1 cellular context compared by ENCODE assay signal in the genomic region with DNA sequence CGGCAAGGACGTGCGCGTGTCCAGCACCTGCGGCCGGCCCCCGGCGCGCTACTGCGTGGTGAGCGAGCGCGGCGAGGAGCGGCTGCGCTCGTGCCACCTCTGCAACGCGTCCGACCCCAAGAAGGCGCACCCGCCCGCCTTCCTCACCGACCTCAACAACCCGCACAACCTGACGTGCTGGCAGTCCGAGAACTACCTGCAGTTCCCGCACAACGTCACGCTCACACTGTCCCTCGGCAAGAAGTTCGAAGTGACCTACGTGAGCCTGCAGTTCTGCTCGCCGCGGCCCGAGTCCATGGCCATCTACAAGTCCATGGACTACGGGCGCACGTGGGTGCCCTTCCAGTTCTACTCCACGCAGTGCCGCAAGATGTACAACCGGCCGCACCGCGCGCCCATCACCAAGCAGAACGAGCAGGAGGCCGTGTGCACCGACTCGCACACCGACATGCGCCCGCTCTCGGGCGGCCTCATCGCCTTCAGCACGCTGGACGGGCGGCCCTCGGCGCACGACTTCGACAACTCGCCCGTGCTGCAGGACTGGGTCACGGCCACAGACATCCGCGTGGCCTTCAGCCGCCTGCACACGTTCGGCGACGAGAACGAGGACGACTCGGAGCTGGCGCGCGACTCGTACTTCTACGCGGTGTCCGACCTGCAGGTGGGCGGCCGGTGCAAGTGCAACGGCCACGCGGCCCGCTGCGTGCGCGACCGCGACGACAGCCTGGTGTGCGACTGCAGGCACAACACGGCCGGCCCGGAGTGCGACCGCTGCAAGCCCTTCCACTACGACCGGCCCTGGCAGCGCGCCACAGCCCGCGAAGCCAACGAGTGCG.
TF ChIP-seq lines count a peak whose summit lies in the region.

No MANE protein-coding gene starts in this region.

TF ChIP-seq in H1, 55 proteins besides CTCF, POLR2A, EP300 and RAD21:
- TF ChIP-seq EGR1 (IDR thresholded peaks at IDR 0.05; ENCODE audit: borderline replicate concordance, low read depth, low read length) (no peak), CBX8 (IDR thresholded peaks at IDR 0.05; ENCODE audit: borderline replicate concordance, low read depth, low read length) (peak; percentile 84; the same call in 1 of the 2 replicates), SUZ12 (IDR thresholded peaks at IDR 0.05; ENCODE audit: low read length) (peak; percentile 98), RNF2 (IDR thresholded peaks at IDR 0.05; ENCODE audit: borderline replicate concordance, low read depth, low read length, missing control alignments, poor library complexity, severe bottlenecking) (peak; percentile 91), SP1 (IDR thresholded peaks at IDR 0.05; ENCODE audit: low read depth, low read length) (no peak), TAF1 (IDR thresholded peaks at IDR 0.05; ENCODE audit: low read depth, low read length) (no peak), EZH2 (IDR thresholded peaks at IDR 0.05; ENCODE audit: low read depth, low read length, severe bottlenecking) (peak; percentile 99)
- TF ChIP-seq, protein P1, sequence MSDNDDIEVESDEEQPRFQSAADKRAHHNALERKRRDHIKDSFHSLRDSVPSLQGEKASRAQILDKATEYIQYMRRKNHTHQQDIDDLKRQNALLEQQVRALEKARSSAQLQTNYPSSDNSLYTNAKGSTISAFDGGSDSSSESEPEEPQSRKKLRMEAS (IDR thresholded peaks at IDR 0.05) = peak; percentile 70; the same call in 1 of the 2 replicates
- TF ChIP-seq, protein P2, sequence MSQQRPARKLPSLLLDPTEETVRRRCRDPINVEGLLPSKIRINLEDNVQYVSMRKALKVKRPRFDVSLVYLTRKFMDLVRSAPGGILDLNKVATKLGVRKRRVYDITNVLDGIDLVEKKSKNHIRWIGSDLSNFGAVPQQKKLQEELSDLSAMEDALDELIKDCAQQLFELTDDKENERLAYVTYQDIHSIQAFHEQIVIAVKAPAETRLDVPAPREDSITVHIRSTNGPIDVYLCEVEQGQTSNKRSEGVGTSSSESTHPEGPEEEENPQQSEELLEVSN (IDR thresholded peaks at IDR 0.05) = peak; percentile 47
